In genomic region chr10:120578890-120579289, GRCh38 we compare ENCODE assay signal across 16 cellular contexts.
A peak's percentile ranks its signal among the peaks of the same experiment; 100 is the strongest.
DNase-seq lines count a peak whose midpoint lies in the region; ATAC-seq and TF ChIP-seq lines count a peak whose summit lies in the region.
"Had no signal": no experiment of that assay in that cellular context is flagged by ENCODE, and none has a peak within 500 bp of the region (broad histone marks: within the 10 kb centered on the region; RNA-seq: fewer than 3 reads in every experiment).

No MANE protein-coding gene starts in this region.

- no peaks in the 10 kb centered on the region for H3K27me3 Mint-ChIP-seq in type B pancreatic cell

- no peaks in the 10 kb centered on the region for H3K9me3 Mint-ChIP-seq in type B pancreatic cell
- H3K9me3 Mint-ChIP-seq: CD8-positive, alpha-beta T cell had no signal

- H3K27ac ChIP-seq in WERI-Rb-1: no peak overlapping the region
- H3K27ac ChIP-seq: C4-2B had no signal

- no peak overlapping the region for H3K27ac Mint-ChIP-seq in type B pancreatic cell
- H3K27ac Mint-ChIP-seq: CD8-positive, alpha-beta T cell had no signal

- ATAC-seq in HG03108 (IDR thresholded peaks at IDR 0.05; ENCODE audit: unreplicated experiment): no peak
- ATAC-seq: CD8-positive, alpha-beta T cell; K562 had no signal

- H3K27me3 ChIP-seq in H7 (ENCODE audit: control insufficient read depth, insufficient read depth, low read length): no peaks in the 10 kb centered on the region
- H3K27me3 ChIP-seq in WERI-Rb-1 (ENCODE audit: insufficient read depth, low read depth, severe bottlenecking): no peaks in the 10 kb centered on the region
- H3K27me3 ChIP-seq: BE2C had no signal

- no peak overlapping the region for H3K4me3 ChIP-seq in H7 (ENCODE audit: insufficient read depth, low read depth, low read length)
- no peak overlapping the region for H3K4me3 ChIP-seq in WERI-Rb-1 (ENCODE audit: low read depth, low read length)
- H3K4me3 ChIP-seq: HAP-1, K562 had no signal

- H3K4me3 Mint-ChIP-seq in type B pancreatic cell: no peak overlapping the region
- H3K4me3 Mint-ChIP-seq: CD8-positive, alpha-beta T cell had no signal

- TF ChIP-seq CTCF in WERI-Rb-1 (IDR thresholded peaks at IDR 0.05; ENCODE audit: low read depth, low read length): 0 out of 2 replicates have a peak, but pooled peaks have one; percentile 2
- TF ChIP-seq CTCF in type B pancreatic cell (conservative IDR thresholded peaks at IDR 0.05): peak; percentile 40

- H3K9me3 ChIP-seq in WERI-Rb-1 (ENCODE audit: severe bottlenecking): no peaks in the 10 kb centered on the region
- H3K9me3 ChIP-seq: BE2C, HAP-1 had no signal

- H3K36me3 ChIP-seq in H7 (replicated peaks; ENCODE audit: control insufficient read depth, insufficient read depth, low read length) (no peaks in the 10 kb centered on the region), WERI-Rb-1 (peaks cover 3% of the 10 kb centered on the region)
- H3K36me3 ChIP-seq: HAP-1 had no signal

- peak; percentile 33 for DNase-seq in H7
- DNase-seq in WERI-Rb-1: no peak
- peak; percentile 38 for DNase-seq in iPS-NIHi11 (ENCODE audit: low spot score)
- no peak for DNase-seq in type B pancreatic cell (ENCODE audit: extremely low spot score, unreplicated experiment)
- DNase-seq in activated naive CD4-positive, alpha-beta T cell (lab: John Stamatoyannopoulos, UW): no peak
- no peak for DNase-seq in midbrain (lab: John Stamatoyannopoulos, UW)
- DNase-seq: BE2C; CD8-positive, alpha-beta T cell; COR-L47; DMS153; DMS79 treated with DMSO at 0.1 percent for 48 hours; EL had no signal

- peaks cover 18% of the 10 kb centered on the region for H3K4me1 Mint-ChIP-seq in type B pancreatic cell (ENCODE audit: unreplicated experiment)

- H3K36me3 Mint-ChIP-seq in type B pancreatic cell: peaks cover 3% of the 10 kb centered on the region
- H3K36me3 Mint-ChIP-seq: CD8-positive, alpha-beta T cell had no signal

Comparison
In these comparisons a context has a peak if more than half of its experiments do, and no peak if none do; other contexts are left out.
1. DNase-seq: peak in H7 (single experiment) and iPS-NIHi11 (single experiment); none in WERI-Rb-1 (single experiment), type B pancreatic cell (single experiment), activated naive CD4-positive, alpha-beta T cell (0 of 4) and midbrain (single experiment).